Comparison of ENCODE assay signal across 28 cellular contexts in the genomic region with DNA sequence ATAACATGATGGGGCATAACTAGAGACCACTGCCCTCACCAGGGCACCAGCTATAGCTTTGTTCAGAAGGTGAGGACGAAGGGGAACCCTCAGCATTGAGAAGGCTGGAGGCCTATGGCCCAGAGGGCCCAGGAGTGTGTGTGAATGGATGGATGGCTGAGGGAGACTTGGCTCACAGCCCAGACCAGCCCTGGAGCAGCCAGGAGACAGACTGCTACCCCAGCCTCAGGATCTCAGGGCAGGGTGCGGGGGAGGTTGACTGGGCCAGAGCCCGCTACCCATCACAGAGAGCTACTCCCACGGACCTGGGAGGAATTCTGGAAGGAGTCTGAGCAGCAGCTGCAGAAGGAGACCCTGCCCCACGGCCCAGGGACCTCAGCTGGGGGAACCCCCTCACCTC. TPM values are rescaled to one million over a fixed set of nuclear protein-coding genes. Genes with fewer than 3 reads are reported as not detected.
DNase-seq lines count a peak whose midpoint lies in the region; ATAC-seq and TF ChIP-seq lines count a peak whose summit lies in the region.
"Had no signal": no experiment of that assay in that cellular context is flagged by ENCODE, and none has a peak within 500 bp of the region (broad histone marks: within the 10 kb centered on the region; RNA-seq: fewer than 3 reads in every experiment).

No MANE protein-coding gene starts in this region.

- intact Hi-C loops in IMR-90 (cut with micrococcal nuclease) = no loop called here
- intact Hi-C loops in transverse colon (cut with DNase I; ENCODE audit: low total_unique reads) = no loop called here

- H3K4me3 Mint-ChIP-seq in mesothelial cell of epicardium = no peak overlapping the region
- no peak overlapping the region for H3K4me3 Mint-ChIP-seq in stimulated activated effector memory CD8-positive, alpha-beta T cell treated with anti-CD3 and anti-CD28 coated beads, Interleukin-12 subunit alpha, Interleukin-12 subunit beta, amount 100 ng/mL, for 72 hours
- H3K4me3 Mint-ChIP-seq: activated T-cell treated with anti-CD3 and anti-CD28 coated beads, Interleukin-2, amount 50 U/mL, for 4 hours; nephron progenitor cell had no signal

- TF ChIP-seq RAD21 in IMR-90 (IDR thresholded peaks at IDR 0.05; ENCODE audit: low read length) = no peak

- H3K4me1 Mint-ChIP-seq in mesothelial cell of epicardium = peaks cover 43% of the 10 kb centered on the region
- H3K4me1 Mint-ChIP-seq in stimulated activated effector memory CD8-positive, alpha-beta T cell treated with anti-CD3 and anti-CD28 coated beads, Interleukin-12 subunit alpha, Interleukin-12 subunit beta, amount 100 ng/mL, for 72 hours = no peaks in the 10 kb centered on the region

- peak overlapping the region; percentile 32 for H3K23ac ChIP-seq in IMR-90 (ENCODE audit: low read depth, low read length)

- peak overlapping the region in 1 of 2 experiments; percentile 56; a peak in 2 of 4 replicates for H4K8ac ChIP-seq in IMR-90 (ENCODE audit: low read depth in 2 of 2, low read length in 2 of 2)

- H4K5ac ChIP-seq in IMR-90 (ENCODE audit: low read depth, low read length) = peak overlapping the region; percentile 30; the same call in 1 of the 2 replicates

- no peaks in the 10 kb centered on the region for H3K9me3 ChIP-seq in IMR-90 (ENCODE audit: control insufficient read depth, insufficient read depth, low read length)
- no peaks in the 10 kb centered on the region for H3K9me3 ChIP-seq in transverse colon
- H3K9me3 ChIP-seq: breast epithelium, heart left ventricle, thoracic aorta had no signal

- peaks cover 4 to 30% of the 10 kb centered on the region in 2 experiments; a peak in 3 of 4 replicates for H3K79me1 ChIP-seq in IMR-90 (ENCODE audit: low read depth in 1 of 2, low read length in 2 of 2)

- dilution Hi-C loops in IMR-90 (cut with HindIII; ENCODE audit: low sequenced_read_pairs, unreplicated experiment) = no loop called here

- H2BK120ac ChIP-seq in IMR-90 (ENCODE audit: low read depth, low read length) = peak overlapping the region; percentile 68

- DNase-seq in COLO668 (lab: John Stamatoyannopoulos, UW; ENCODE audit: unreplicated experiment) = peak; percentile 15
- DNase-seq in IMR-90 = no peak
- DNase-seq in SHP77 treated with DMSO at 0.1 percent for 48 hours (lab: John Stamatoyannopoulos, UW) = peak; percentile 12
- DNase-seq in mesothelial cell of epicardium (ENCODE audit: low spot score in 2 of 2, unreplicated experiment in 2 of 2) = peak in 1 of 2 experiments; percentile 61
- DNase-seq in superior temporal gyrus (ENCODE audit: extremely low spot score) = no peak
- no peak for DNase-seq in transverse colon
- DNase-seq in stimulated activated effector memory CD8-positive, alpha-beta T cell treated with anti-CD3 and anti-CD28 coated beads, Interleukin-12 subunit alpha, Interleukin-12 subunit beta, amount 100 ng/mL, for 72 hours (ENCODE audit: low spot score in 2 of 2) = no peak
- DNase-seq: activated CD4-positive, alpha-beta T cell treated with anti-CD3 and anti-CD28 coated beads, Interleukin-2, amount 50 U/mL, for 1 hour; activated naive CD4-positive, alpha-beta T cell; activated T-cell treated with anti-CD3 and anti-CD28 coated beads, Interleukin-2, amount 50 U/mL, for 4 hours; DND-41; effector memory CD4-positive, alpha-beta T cell; heart left ventricle; Karpas-422; NCI-H146; nephron progenitor cell; PC-9; stimulated activated CD4-positive, alpha-beta T cell treated with anti-CD3 and anti-CD28 coated beads, Interleukin-15, amount 100 ng/mL, for 24 hours; stimulated activated naive CD4-positive, alpha-beta T cell treated with Interleukin-2 at 50 U/mL for 16 hours; T1000 had no signal

- no CpG with 5 or more reads among the region's 5 CpGs for WGBS in IMR-90 (ENCODE audit: extremely low coverage in 2 of 2, insufficient read length in 1 of 2), 2 experiments
- WGBS in transverse colon (ENCODE audit: low coverage in 1 of 2), 2 donors = 20 to 71% methylated on average over 1 to 5 of the region's 5 CpGs

- TF ChIP-seq CTCF in IMR-90 (conservative IDR thresholded peaks at IDR 0.05; ENCODE audit: low read depth, low read length) (no peak), mesothelial cell of epicardium (IDR thresholded peaks at IDR 0.05; ENCODE audit: unreplicated experiment) (no peak), transverse colon (IDR thresholded peaks at IDR 0.05) (no peak)

- H2BK15ac ChIP-seq in IMR-90 (ENCODE audit: low read depth, low read length) = peak overlapping the region; percentile 74; the same call in 2 of the 3 replicates

- peak overlapping the region; percentile 57 for H2AFZ ChIP-seq in IMR-90 (replicated peaks; ENCODE audit: low read length, poor library complexity)
- H2AFZ ChIP-seq: PC-9 had no signal

- POLR2A ChIA-PET in IMR-90 (lab: Charles Lee; ENCODE audit: unreplicated experiment) = no interaction called here

- no peaks in the 10 kb centered on the region for H3K9me3 Mint-ChIP-seq in mesothelial cell of epicardium
- no peaks in the 10 kb centered on the region for H3K9me3 Mint-ChIP-seq in stimulated activated effector memory CD8-positive, alpha-beta T cell treated with anti-CD3 and anti-CD28 coated beads, Interleukin-12 subunit alpha, Interleukin-12 subunit beta, amount 100 ng/mL, for 72 hours
- H3K9me3 Mint-ChIP-seq: activated T-cell treated with anti-CD3 and anti-CD28 coated beads, Interleukin-2, amount 50 U/mL, for 4 hours; nephron progenitor cell had no signal

- H3K56ac ChIP-seq in IMR-90 (ENCODE audit: extremely low read depth, insufficient read depth, low read length) = no peak overlapping the region

- peak overlapping the region; percentile 5 for H3K14ac ChIP-seq in IMR-90 (replicated peaks; ENCODE audit: low read depth, low read length)

- peaks cover 26% of the 10 kb centered on the region for H3K4me1 ChIP-seq in IMR-90 (ENCODE audit: control insufficient read depth, insufficient read depth, low read length)
- H3K4me1 ChIP-seq in transverse colon = peaks cover 4 to 16% (median 7%) of the 10 kb centered on the region in 4 donors
- H3K4me1 ChIP-seq: breast epithelium had no signal

- H2BK5ac ChIP-seq in IMR-90 (ENCODE audit: low read depth, low read length, poor library complexity, severe bottlenecking) = no peak overlapping the region

- H3K4me3 ChIP-seq in IMR-90 (ENCODE audit: insufficient read depth, low read depth, low read length) (no peak overlapping the region), transverse colon (no peak overlapping the region)
- H3K4me3 ChIP-seq: breast epithelium, heart left ventricle, lung, PC-9, thoracic aorta had no signal

- CTCF ChIA-PET in IMR-90 (lab: Yijun Ruan, JAX) = interaction anchor here (2.2 kb wide), 1 partner anchor 12 kb away, joined by 8 read pairs; the partner anchor contains the start of gene POLR3H

- H3K27ac ChIP-seq in IMR-90 (ENCODE audit: insufficient read depth, low read length) = no peak overlapping the region
- no peak overlapping the region for H3K27ac ChIP-seq in transverse colon
- H3K27ac ChIP-seq: breast epithelium, C4-2B, HL-60, PC-9, thoracic aorta had no signal

- peak overlapping the region; percentile 16; the same call in 1 of the 2 replicates for H3K18ac ChIP-seq in IMR-90 (ENCODE audit: low read depth, low read length)

- H2BK20ac ChIP-seq in IMR-90 (ENCODE audit: low read depth, low read length) = peak overlapping the region; percentile 42

- ATAC-seq in IMR-90 (ENCODE audit: low read depth) (no peak), GM19351 (IDR thresholded peaks at IDR 0.05; ENCODE audit: unreplicated experiment) (no peak)
- no peak for ATAC-seq in stimulated activated effector memory CD8-positive, alpha-beta T cell treated with anti-CD3 and anti-CD28 coated beads, Interleukin-12 subunit alpha, Interleukin-12 subunit beta, amount 100 ng/mL, for 72 hours
- ATAC-seq: activated T-cell treated with anti-CD3 and anti-CD28 coated beads, Interleukin-2, amount 50 U/mL, for 4 hours; HCT116 had no signal

- BruUV-seq in IMR-90 (replicated peaks; lab: Mats Ljungman, UMichigan) = no TSS peak

- in situ Hi-C loops in IMR-90 (cut with MboI; ENCODE audit: low sequenced_read_pairs) (no loop called here), transverse colon (cut with MboI; ENCODE audit: low pct_ligation_motif_present in 1 of 4, low pct_unique_long_range_greater_than_20kb in 1 of 4, low sequenced_read_pairs in 3 of 4) (no loop called here)

- peak overlapping the region; percentile 73 for H2AK9ac ChIP-seq in IMR-90 (replicated peaks; ENCODE audit: low read depth, low read length, poor library complexity)

- H4K20me1 ChIP-seq in IMR-90 (ENCODE audit: insufficient read depth, low read length) = no peaks in the 10 kb centered on the region; the same call in 1 of the 2 replicates

- H3K4me2 ChIP-seq in IMR-90 (ENCODE audit: low read depth, low read length) = no peak overlapping the region
- H3K4me2 ChIP-seq: PC-9 had no signal

- peak overlapping the region; percentile 67 for H3K27ac Mint-ChIP-seq in mesothelial cell of epicardium
- H3K27ac Mint-ChIP-seq in stimulated activated effector memory CD8-positive, alpha-beta T cell treated with anti-CD3 and anti-CD28 coated beads, Interleukin-12 subunit alpha, Interleukin-12 subunit beta, amount 100 ng/mL, for 72 hours = no peak overlapping the region
- H3K27ac Mint-ChIP-seq: progenitor cell of endocrine pancreas had no signal

- peak overlapping the region; percentile 93; the same call in 1 of the 2 replicates for H2AK5ac ChIP-seq in IMR-90 (ENCODE audit: low read depth, low read length)

- H3K9me1 ChIP-seq in IMR-90 (ENCODE audit: insufficient read depth, low read length) = peaks cover 25% of the 10 kb centered on the region

- no peak for TF ChIP-seq POLR2A in IMR-90 (IDR thresholded peaks at IDR 0.05; ENCODE audit: low read depth, low read length)
- no peak for TF ChIP-seq POLR2A in transverse colon (IDR thresholded peaks at IDR 0.05)

- H4K91ac ChIP-seq in IMR-90 (ENCODE audit: insufficient read depth, low read depth, low read length) = peak overlapping the region; percentile 73

- H3K27me3 ChIP-seq in IMR-90 (ENCODE audit: control insufficient read depth, insufficient read depth, low read length) (no peaks in the 10 kb centered on the region), transverse colon (peaks cover 3% of the 10 kb centered on the region)
- H3K27me3 ChIP-seq: breast epithelium, heart left ventricle had no signal

- no peak overlapping the region for H3K9ac ChIP-seq in IMR-90 (ENCODE audit: low read depth, low read length)

- H3K4ac ChIP-seq in IMR-90 (ENCODE audit: low read depth, low read length) = peak overlapping the region; percentile 77

- no peaks in the 10 kb centered on the region for H3K36me3 Mint-ChIP-seq in mesothelial cell of epicardium
- no peaks in the 10 kb centered on the region for H3K36me3 Mint-ChIP-seq in stimulated activated effector memory CD8-positive, alpha-beta T cell treated with anti-CD3 and anti-CD28 coated beads, Interleukin-12 subunit alpha, Interleukin-12 subunit beta, amount 100 ng/mL, for 72 hours

- no peak for TF ChIP-seq EP300 in transverse colon (IDR thresholded peaks at IDR 0.05; ENCODE audit: low read depth)

- no peaks in the 10 kb centered on the region for H3K27me3 Mint-ChIP-seq in mesothelial cell of epicardium (ENCODE audit: low read depth)
- H3K27me3 Mint-ChIP-seq: progenitor cell of endocrine pancreas had no signal

- H3K36me3 ChIP-seq in IMR-90 (ENCODE audit: control insufficient read depth, insufficient read depth, low read length) (no peaks in the 10 kb centered on the region), transverse colon (no peaks in the 10 kb centered on the region)
- H3K36me3 ChIP-seq: breast epithelium, heart left ventricle, thoracic aorta had no signal

RNA-seq across cellular contexts. Expression of gene CSDC2, which starts 5.5 kb away (rescaled TPM):
- total RNA-seq in IMR-90 (2012; rRNA removed) (2.5 and 2.8 TPM in 2 replicates), mesothelial cell of epicardium (15.6 to 18.3 TPM (median 17.7 TPM) in 3 replicates), transverse colon (1 to 10 TPM; 1.2 to 7.1 (median 2.8) TPM)
- 23.1 and 26.3 TPM in 2 replicates for polyA plus RNA-seq in IMR-90 (2012; rRNA removed)
- 13.8 and 28.0 TPM in 2 replicates for polyA plus RNA-seq in IMR-90 (2012; cell fraction: cytosol; rRNA removed)
- 55.2 and 128 TPM in 2 replicates for polyA plus RNA-seq in IMR-90 (2012; cell fraction: nucleus; rRNA removed; ENCODE audit: low replicate concordance)

RNA-seq across cellular contexts. Expression of gene POLR3H, which starts 11.1 kb away (rescaled TPM):
- total RNA-seq in IMR-90 (2012; rRNA removed) = 37.8 and 39.7 TPM in 2 replicates
- polyA plus RNA-seq in IMR-90 (2012; rRNA removed) = 62.1 and 67.8 TPM in 2 replicates
- 47.0 and 48.8 TPM in 2 replicates for polyA plus RNA-seq in IMR-90 (2012; cell fraction: cytosol; rRNA removed)
- 34.7 and 48.2 TPM in 2 replicates for polyA plus RNA-seq in IMR-90 (2012; cell fraction: nucleus; rRNA removed; ENCODE audit: low replicate concordance)
- 41.0 to 47.4 TPM (median 46.6 TPM) in 3 replicates for total RNA-seq in mesothelial cell of epicardium
- 1 to 10 TPM; 5.6 to 8.4 (median 7.0) TPM for total RNA-seq in transverse colon

RNA-seq across cellular contexts. Expression of gene PMM1, which starts 34.3 kb away (rescaled TPM):
- total RNA-seq in IMR-90 (2012; rRNA removed) (22.2 and 22.8 TPM in 2 replicates), mesothelial cell of epicardium (24.4 to 26.2 TPM (median 25.8 TPM) in 3 replicates), transverse colon (100 to 1,000 TPM; 104 to 262 (median 128) TPM)
- polyA plus RNA-seq in IMR-90 (2012; rRNA removed) = 92.8 and 103 TPM in 2 replicates
- polyA plus RNA-seq in IMR-90 (2012; cell fraction: cytosol; rRNA removed) = 118 and 174 TPM in 2 replicates
- 167 and 222 TPM in 2 replicates for polyA plus RNA-seq in IMR-90 (2012; cell fraction: nucleus; rRNA removed; ENCODE audit: low replicate concordance)

Comparison
In these comparisons a context has a peak if more than half of its experiments do, and no peak if none do; other contexts are left out.
1. DNase-seq: peak in COLO668 (single experiment) and SHP77 treated with DMSO at 0.1 percent for 48 hours (single experiment); none in IMR-90 (single experiment), superior temporal gyrus (single experiment), transverse colon (single experiment) and stimulated activated effector memory CD8-positive, alpha-beta T cell treated with anti-CD3 and anti-CD28 coated beads, Interleukin-12 subunit alpha, Interleukin-12 subunit beta, amount 100 ng/mL, for 72 hours (0 of 2).